8 cellular contexts compared by ENCODE assay signal in the genomic region with DNA sequence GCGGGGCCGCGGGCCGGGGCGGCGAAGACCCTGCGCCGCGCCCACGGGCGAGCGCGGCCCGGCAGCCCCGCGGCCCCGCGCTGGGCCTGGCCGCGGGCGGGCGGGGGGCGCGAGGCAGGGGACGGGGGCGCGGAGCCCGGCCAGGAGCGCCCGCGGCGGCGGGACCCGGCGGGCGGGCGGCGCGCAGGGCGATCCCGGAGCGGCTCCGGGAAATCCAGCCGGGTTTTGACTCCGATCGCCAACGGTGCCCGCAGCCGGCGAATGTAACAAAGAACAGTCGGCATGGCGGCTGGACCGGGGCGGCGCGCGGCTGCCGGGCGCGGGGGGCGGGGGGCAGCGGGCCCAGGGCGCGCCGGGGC. TPM values are rescaled to one million over a fixed set of nuclear protein-coding genes. Genes with fewer than 3 reads are reported as not detected.
DNase-seq lines count a peak whose midpoint lies in the region; ATAC-seq and TF ChIP-seq lines count a peak whose summit lies in the region.

No MANE protein-coding gene starts in this region.

- peak; percentile 69 for ATAC-seq in left ventricle myocardium superior

- H3K9ac ChIP-seq in ES-I3 (ENCODE audit: low read depth, low read length) (peak overlapping the region; percentile 91; the same call in 1 of the 2 replicates), adipocyte (ENCODE audit: low read length) (peak overlapping the region; percentile 91), rectal smooth muscle tissue (ENCODE audit: low read length) (no peak overlapping the region)

- no peak for TF ChIP-seq CTCF in vagina (IDR thresholded peaks at IDR 0.05)

- H3K9me3 ChIP-seq in ES-I3 (ENCODE audit: control insufficient read depth, insufficient read depth, low read length) (no peaks in the 10 kb centered on the region), adipocyte (ENCODE audit: control insufficient read depth, low read length) (no peaks in the 10 kb centered on the region), vagina (no peaks in the 10 kb centered on the region)

- intact Hi-C loops in left ventricle myocardium superior (cut with micrococcal nuclease): no loop called here
- intact Hi-C loops in vagina (cut with DNase I): loop anchor here (2.0 kb wide), 1 partner anchor 262 kb away; no protein-coding TSS in a partner anchor

- peak; percentile 67 for DNase-seq in H4 (ENCODE audit: low spot score)
- DNase-seq in M059J (ENCODE audit: low read depth): peak; percentile 78
- DNase-seq in SW 1271 (lab: John Stamatoyannopoulos, UW): peak; percentile 18 to 36
- peak; percentile 94 for DNase-seq in adipocyte (ENCODE audit: low read depth)
- peak; percentile 89 for DNase-seq in left ventricle myocardium superior
- DNase-seq in vagina (ENCODE audit: extremely low spot score in 2 of 2): no peak

- H3K27me3 ChIP-seq in adipocyte (replicated peaks; ENCODE audit: control insufficient read depth, insufficient read depth, low read length) (no peaks in the 10 kb centered on the region), rectal smooth muscle tissue (ENCODE audit: control insufficient read depth, insufficient read depth, low read length) (no peaks in the 10 kb centered on the region), vagina (no peaks in the 10 kb centered on the region)

- H3K36me3 ChIP-seq in ES-I3 (ENCODE audit: insufficient read depth, low read length): no peaks in the 10 kb centered on the region
- no peaks in the 10 kb centered on the region for H3K36me3 ChIP-seq in adipocyte (ENCODE audit: control insufficient read depth, insufficient read depth, low read length, severe bottlenecking)
- no peaks in the 10 kb centered on the region for H3K36me3 ChIP-seq in rectal smooth muscle tissue (ENCODE audit: control insufficient read depth, insufficient read depth, low read length)
- H3K36me3 ChIP-seq in vagina: no peaks in the 10 kb centered on the region

- H3K4me3 ChIP-seq in adipocyte (ENCODE audit: low read length): peak overlapping the region; percentile 90
- H3K4me3 ChIP-seq in rectal smooth muscle tissue (ENCODE audit: low read length): peak overlapping the region; percentile 91
- H3K4me3 ChIP-seq in vagina: peak overlapping the region; percentile 81 to 88

- no peaks in the 10 kb centered on the region for H3K4me1 ChIP-seq in ES-I3 (ENCODE audit: insufficient read depth, low read length)
- peaks cover 20% of the 10 kb centered on the region for H3K4me1 ChIP-seq in adipocyte (ENCODE audit: control insufficient read depth, insufficient read depth, low read length)
- no peaks in the 10 kb centered on the region for H3K4me1 ChIP-seq in rectal smooth muscle tissue (ENCODE audit: control insufficient read depth, insufficient read depth, low read length)
- H3K4me1 ChIP-seq in vagina: peaks cover 15% of the 10 kb centered on the region

- H3K27ac ChIP-seq in rectal smooth muscle tissue (ENCODE audit: low read depth, low read length): no peak overlapping the region
- H3K27ac ChIP-seq in vagina: peak overlapping the region; percentile 69

- TF ChIP-seq POLR2A in vagina (IDR thresholded peaks at IDR 0.05): no peak

RNA-seq across cellular contexts. Expression of gene PRDM15, which starts 0.3 kb away (rescaled TPM):
- 2.1 and 2.4 TPM in 2 replicates for total RNA-seq in H4 (2014; rRNA removed; shearing (Covaris generic))
- 4.8 and 8.0 TPM in 2 replicates for total RNA-seq in M059J (2014; rRNA removed; shearing (Covaris generic))
- total RNA-seq in left ventricle myocardium superior (3.7 TPM), vagina (31.2 TPM)

Comparison
In these comparisons a context has a peak if more than half of its experiments do, and no peak if none do; other contexts are left out.
1. DNase-seq: peak in H4 (single experiment), M059J (single experiment), SW 1271 (2 of 2), adipocyte (single experiment) and left ventricle myocardium superior (single experiment); none in vagina (0 of 2).
2. Peak in every context shown above with its lines, with median percentiles within 50 percentile points of each other: H3K4me3 ChIP-seq.